3 cellular contexts compared by ENCODE assay signal in genomic region chr7:934469-935320, GRCh38.
TF ChIP-seq lines count a peak whose summit lies in the region.

No MANE protein-coding gene starts in this region.

TF ChIP-seq in GM23338, 12 proteins besides CTCF, POLR2A, EP300 and RAD21:
- no peak for TF ChIP-seq ETS1 (IDR thresholded peaks at IDR 0.05)
- TF ChIP-seq EZH2 (IDR thresholded peaks at IDR 0.05; ENCODE audit: low read depth, unreplicated experiment) = no peak
- TF ChIP-seq ZNF114 (CRISPR knock-in tag; IDR thresholded peaks at IDR 0.05) = no peak
- no peak for TF ChIP-seq EZH2phosphoT487 (IDR thresholded peaks at IDR 0.05; ENCODE audit: unreplicated experiment)
- TF ChIP-seq POLR2AphosphoS5 (IDR thresholded peaks at IDR 0.05; ENCODE audit: low read depth) = no peak

TF ChIP-seq in K562, 482 proteins besides CTCF, POLR2A, EP300 and RAD21:
- TF ChIP-seq ZNF263 (CRISPR knock-in tag; IDR thresholded peaks at IDR 0.05; ENCODE audit: borderline replicate concordance) = 0 out of 2 replicates have a peak, but pooled peaks have one; percentile 41
- TF ChIP-seq ZBTB49 (CRISPR knock-in tag; IDR thresholded peaks at IDR 0.05; ENCODE audit: borderline replicate concordance) = no peak
- no peak for TF ChIP-seq ZNF408 (CRISPR knock-in tag; IDR thresholded peaks at IDR 0.05; ENCODE audit: low read depth)
- TF ChIP-seq E2F6 (IDR thresholded peaks at IDR 0.05; ENCODE audit: borderline replicate concordance in 1 of 2, extremely low read depth in 1 of 2, insufficient read depth in 1 of 2, insufficient read length in 1 of 2, low read depth in 1 of 2, low read length in 1 of 2, poor library complexity in 1 of 2, severe bottlenecking in 1 of 2) = no peak
- TF ChIP-seq FOXA3 (CRISPR knock-in tag; conservative IDR thresholded peaks at IDR 0.05 in 1 of 2, IDR thresholded peaks at IDR 0.05 in 1 of 2) = no peak
TF ChIP-seq in K562: peak in this region for 1.

TF ChIP-seq in GM12891, 5 proteins besides CTCF, POLR2A, EP300 and RAD21:
- TF ChIP-seq POLR2AphosphoS5 (IDR thresholded peaks at IDR 0.05; ENCODE audit: low read depth, low read length) (no peak), POU2F2 (IDR thresholded peaks at IDR 0.05; ENCODE audit: low read depth, low read length) (no peak), PAX5 (IDR thresholded peaks at IDR 0.05; ENCODE audit: insufficient read depth, low read length, severe bottlenecking) (no peak), TAF1 (IDR thresholded peaks at IDR 0.05; ENCODE audit: low read depth, low read length) (no peak), SPI1 (IDR thresholded peaks at IDR 0.05; ENCODE audit: low read depth, low read length) (no peak)
